In genomic region chr6:53484409-53485280, GRCh38 we compare ENCODE assay signal across 1 cellular context.
TF ChIP-seq lines count a peak whose summit lies in the region.

No MANE protein-coding gene starts in this region.

TF ChIP-seq in H1, 55 proteins besides CTCF, POLR2A, EP300 and RAD21 (continued from another document):
- no peak for TF ChIP-seq CHD7 (IDR thresholded peaks at IDR 0.05; ENCODE audit: insufficient replicate concordance, low read length)
- TF ChIP-seq FOSL1 (IDR thresholded peaks at IDR 0.05; ENCODE audit: insufficient read depth, low read depth, low read length) = no peak
- TF ChIP-seq EGR1 (IDR thresholded peaks at IDR 0.05; ENCODE audit: borderline replicate concordance, low read depth, low read length) = no peak
- TF ChIP-seq KDM5A (IDR thresholded peaks at IDR 0.05; ENCODE audit: low read length) = no peak
- no peak for TF ChIP-seq BRCA1 (IDR thresholded peaks at IDR 0.05; ENCODE audit: low read depth, low read length)
